Comparison of ENCODE assay signal across 8 cellular contexts in the genomic region with DNA sequence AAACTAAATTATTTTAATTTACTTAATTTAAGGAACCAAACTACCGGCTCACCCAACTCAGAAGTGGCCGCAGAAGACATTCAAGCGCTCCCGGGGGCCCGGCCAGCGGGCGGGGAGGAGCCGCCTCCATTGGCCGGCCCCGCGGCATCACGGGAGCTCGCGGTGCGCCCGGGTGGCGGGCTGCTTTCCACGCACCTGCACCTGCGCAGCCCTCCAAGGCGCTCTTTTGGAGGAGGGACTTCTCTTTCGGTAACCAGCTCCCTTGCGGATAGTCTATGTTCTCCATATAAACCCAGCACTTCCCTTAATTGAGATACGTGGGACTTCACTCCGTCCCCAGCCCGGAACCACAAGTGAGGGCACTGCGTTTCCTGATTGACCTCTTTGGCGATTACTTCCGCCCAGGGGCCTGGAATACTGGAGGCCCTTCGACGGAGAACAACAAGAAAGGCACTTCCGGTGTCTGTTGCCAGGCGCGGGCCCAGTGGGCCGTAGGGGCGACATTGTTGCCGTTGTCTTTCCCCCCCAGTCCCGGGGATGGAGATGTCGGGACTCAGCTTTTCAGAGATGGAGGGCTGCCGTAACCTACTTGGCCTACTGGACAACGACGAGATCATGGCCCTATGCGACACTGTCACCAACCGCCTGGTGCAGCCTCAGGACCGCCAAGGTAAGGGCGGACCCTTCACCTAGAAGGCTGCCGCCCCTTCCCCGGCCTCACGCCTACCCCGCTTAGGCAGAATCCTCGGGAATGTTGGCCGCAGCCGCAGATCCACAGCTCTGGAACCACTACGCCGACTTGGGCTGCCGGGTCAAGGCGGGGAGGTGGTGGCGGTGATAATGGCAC. TPM values are rescaled to one million over a fixed set of nuclear protein-coding genes. Genes with fewer than 3 reads are reported as not detected.
DNase-seq lines count a peak whose midpoint lies in the region; ATAC-seq and TF ChIP-seq lines count a peak whose summit lies in the region.

A gene (plus strand): TSS at position 444 of the 847 bp plus-strand sequence. CDS start 94 bp downstream, at position 538.

- TF ChIP-seq CTCF in VCaP (conservative IDR thresholded peaks at IDR 0.05) (no peak; the same call in 1 of the 2 replicates), breast epithelium (IDR thresholded peaks at IDR 0.05) (peak in 1 of 3 donors; percentile 32)

- peak; percentile 90 for DNase-seq in ACHN
- DNase-seq in NCI-H2171 treated with DMSO at 0.1 percent for 48 hours (lab: John Stamatoyannopoulos, UW), result peak; percentile 86
- peak; percentile 78 to 84 for DNase-seq in breast epithelium (ENCODE audit: low spot score in 2 of 2)

- H3K9me3 ChIP-seq in breast epithelium, result no peaks in the 10 kb centered on the region
- H3K9me3 ChIP-seq in iPS-20b (ENCODE audit: insufficient read depth, low read depth, low read length), result no peaks in the 10 kb centered on the region

- H3K4me3 ChIP-seq in breast epithelium (peak within 1 kb of the TSS; percentile 70 to 88 (median 74)), iPS-20b (ENCODE audit: low read length) (peak within 1 kb of the TSS; percentile 90), skin epidermis (peak within 1 kb of the TSS; percentile 66 to 96 (median 90))

- H3K27me3 ChIP-seq in breast epithelium (no peaks in the 10 kb centered on the region), iPS-20b (ENCODE audit: insufficient read depth, low read length) (no peaks in the 10 kb centered on the region)

- no peaks in the 10 kb centered on the region for H3K36me3 ChIP-seq in breast epithelium
- peaks cover 20% of the 10 kb centered on the region for H3K36me3 ChIP-seq in iPS-20b (ENCODE audit: insufficient read depth, low read depth, low read length)

- peak; percentile 78 for ATAC-seq in GM18870 (IDR thresholded peaks at IDR 0.05; ENCODE audit: unreplicated experiment)
- ATAC-seq in HG03108 (IDR thresholded peaks at IDR 0.05; ENCODE audit: unreplicated experiment), result peak; percentile 80

- peak within 1 kb of the TSS; percentile 100 for H3K9ac ChIP-seq in iPS-20b (ENCODE audit: low read depth, low read length)

- H3K27ac ChIP-seq in VCaP (peak within 1 kb of the TSS; percentile 98), breast epithelium (peak within 1 kb of the TSS; percentile 94 to 96), iPS-20b (ENCODE audit: low read length) (peak within 1 kb of the TSS; percentile 98), skin epidermis (peak within 1 kb of the TSS; percentile 60 to 98 (median 92))

- peaks cover 0 to 5% of the 10 kb centered on the region in 2 donors for H3K4me1 ChIP-seq in breast epithelium
- H3K4me1 ChIP-seq in iPS-20b (ENCODE audit: insufficient read depth, low read length), result peaks cover 11% of the 10 kb centered on the region; the same call in 1 of the 2 replicates

- in situ Hi-C loops in ACHN (cut with HindIII; ENCODE audit: low pct_ligation_motif_present, low pct_unique_long_range_greater_than_20kb, low sequenced_read_pairs), result no loop called here

- TF ChIP-seq POLR2A in breast epithelium (IDR thresholded peaks at IDR 0.05), result peak; percentile 52

- intact Hi-C loops in breast epithelium (cut with DNase I; ENCODE audit: low total_unique reads), result no loop called here

RNA-seq across cellular contexts. Expression of the gene that starts here (rescaled TPM):
- 10 to 100 TPM; 20.3 to 32.1 (median 23.0) TPM for total RNA-seq in breast epithelium

Comparison
In these comparisons a context has a peak if more than half of its experiments do, and no peak if none do; other contexts are left out.
1. Peak in every context shown above with its lines: DNase-seq, ATAC-seq, H3K4me3 ChIP-seq and H3K27ac ChIP-seq.